Comparison of ENCODE assay signal across 21 cellular contexts in genomic region chr6:46287681-46288080, GRCh38.
"Had no signal": no experiment of that assay in that cellular context is flagged by ENCODE, and none has a peak within 500 bp of the region (broad histone marks: within the 10 kb centered on the region; RNA-seq: fewer than 3 reads in every experiment).

No MANE protein-coding gene starts in this region.

- ATAC-seq: activated CD4-positive, CD25-positive, alpha-beta regulatory T cell treated with anti-CD3 and anti-CD28 coated beads, Interleukin-2, amount 50 U/mL, for 24 hours; SK-N-SH treated with all-trans-retinoic acid at 6 μM for 48 hours had no signal

- DNase-seq: activated CD4-positive, alpha-beta T cell treated with anti-CD3 and anti-CD28 coated beads for 48 hours; activated CD4-positive, alpha-beta T cell treated with anti-CD3 and anti-CD28 coated beads, Interleukin-2, amount 50 U/mL, for 48 hours; activated gamma-delta T cell; activated naive CD4-positive, alpha-beta T cell treated with anti-CD3 and anti-CD28 coated beads for 36 hours; brain microvascular endothelial cell; Kasumi-1; NCI-H1048; NCI-H146; NCI-H187 treated with DMSO at 0.1 percent for 48 hours; NCI-H2081 treated with DMSO at 0.1 percent for 48 hours; NCI-H446; NCI-H524; Peyer's patch; SHP77; SW 1271 had no signal

- H3K36me3 Mint-ChIP-seq: activated naive CD8-positive, alpha-beta T cell had no signal

- H3K27ac Mint-ChIP-seq: activated naive CD4-positive, alpha-beta T cell treated with anti-CD3 and anti-CD28 coated beads for 36 hours; activated naive CD8-positive, alpha-beta T cell had no signal

- H3K9me3 ChIP-seq: Peyer's patch, SJSA1 had no signal

- H3K27me3 ChIP-seq: brain microvascular endothelial cell, cardiac muscle cell, Peyer's patch, SJSA1 had no signal

- H3K36me3 ChIP-seq: brain microvascular endothelial cell, cardiac muscle cell, Peyer's patch, SJSA1 had no signal

- H3K9me3 Mint-ChIP-seq: activated naive CD4-positive, alpha-beta T cell treated with anti-CD3 and anti-CD28 coated beads for 36 hours had no signal

- H3K4me1 ChIP-seq: Peyer's patch, SJSA1 had no signal

- H3K4me3 Mint-ChIP-seq: activated naive CD4-positive, alpha-beta T cell treated with anti-CD3 and anti-CD28 coated beads for 36 hours; activated naive CD8-positive, alpha-beta T cell had no signal

- H3K4me3 ChIP-seq: cardiac muscle cell, Peyer's patch, SJSA1 had no signal

- H3K27ac ChIP-seq: brain microvascular endothelial cell, cardiac muscle cell, Peyer's patch, RWPE1, SJSA1 had no signal
